ENCODE assay signal across 26 cellular contexts in the genomic region with DNA sequence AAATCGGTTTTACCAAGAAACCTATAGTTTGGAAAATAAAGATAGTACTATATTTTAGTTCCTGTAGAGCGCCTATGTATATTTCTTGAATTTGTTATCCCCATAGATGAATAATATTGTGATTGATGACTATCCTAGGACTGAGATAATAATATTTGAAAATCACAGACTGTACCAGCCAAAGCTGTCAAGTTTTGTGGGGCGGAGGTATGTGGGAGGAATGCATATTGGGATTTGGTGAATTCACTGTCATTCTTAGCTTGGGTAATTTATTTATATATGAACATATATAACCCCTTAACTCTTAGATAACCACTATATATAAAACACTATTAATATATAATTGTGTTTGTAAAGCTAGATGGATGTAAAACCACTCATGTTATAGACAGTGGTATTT.
"Had no signal": no experiment of that assay in that cellular context is flagged by ENCODE, and none has a peak within 500 bp of the region (broad histone marks: within the 10 kb centered on the region; RNA-seq: fewer than 3 reads in every experiment).

No MANE protein-coding gene starts in this region.

- DNase-seq: activated effector memory CD4-positive, alpha-beta T cell treated with anti-CD3 and anti-CD28 coated beads, Interleukin-2, amount 50 U/mL, for 16 hours; activated effector memory CD4-positive, alpha-beta T cell treated with Interleukin-2 at 50 U/mL for 16 hours; activated gamma-delta T cell; activated gamma-delta T cell treated with Interleukin-2 at 50 U/mL for 16 hours; activated naive CD4-positive, alpha-beta T cell; activated naive CD4-positive, alpha-beta T cell treated with anti-CD3 and anti-CD28 coated beads for 36 hours; activated naive CD4-positive, alpha-beta T cell treated with anti-CD3 and anti-CD28 coated beads, Interleukin-2, amount 10 ng/mL, durations not matched to agents 7 days and 5 days; activated naive CD4-positive, alpha-beta T cell treated with anti-CD3 and anti-CD28 coated beads, Interleukin-2, amount 50 U/mL, for 16 hours; activated naive CD4-positive, alpha-beta T cell treated with Interleukin-2 at 50 U/mL for 16 hours; activated naive CD8-positive, alpha-beta T cell treated with anti-CD3 and anti-CD28 coated beads for 36 hours; activated naive CD8-positive, alpha-beta T cell treated with anti-CD3 and anti-CD28 coated beads, Interleukin-2, amount 10 ng/mL, durations not matched to agents 7 days and 5 days; activated naive CD8-positive, alpha-beta T cell treated with anti-CD3 and anti-CD28 coated beads, Interleukin-2, amount 50 U/mL, for 24 hours; activated T-cell treated with anti-CD3 and anti-CD28 coated beads, Interleukin-2, amount 50 U/mL, for 1 hour; activated T-cell treated with anti-CD3 and anti-CD28 coated beads, Interleukin-2, amount 50 U/mL, for 24 hours; activated T-cell treated with anti-CD3 and anti-CD28 coated beads, Interleukin-2, amount 50 U/mL, for 4 hours; activated T-cell treated with anti-CD3 and anti-CD28 coated beads, Interleukin-2, amount 50 U/mL, for 48 hours; activated T-cell treated with anti-CD3 and anti-CD28 coated beads, Interleukin-2, amount 50 U/mL, for 72 hours; adrenal gland; amniotic stem cell; amygdala; anterior cingulate cortex; aorta; body of pancreas; brain microvascular endothelial cell; central memory CD4-positive, alpha-beta T cell; cerebellar nuclear complex had no signal
